ENCODE assay signal across 9 cellular contexts in genomic region chr3:36944012-36944640, GRCh38. TPM values are rescaled to one million over a fixed set of nuclear protein-coding genes. Genes with fewer than 3 reads are reported as not detected.
DNase-seq lines count a peak whose midpoint lies in the region; ATAC-seq and TF ChIP-seq lines count a peak whose summit lies in the region.
"Had no signal": no experiment of that assay in that cellular context is flagged by ENCODE, and none has a peak within 500 bp of the region (broad histone marks: within the 10 kb centered on the region; RNA-seq: fewer than 3 reads in every experiment).

No MANE protein-coding gene starts in this region.

- H3K4me1 ChIP-seq in OCI-LY7 (ENCODE audit: insufficient read depth, low read length, poor library complexity, severe bottlenecking) (peaks cover 11% of the 10 kb centered on the region), right cardiac atrium (ENCODE audit: control insufficient read depth, insufficient read depth, low read length) (no peaks in the 10 kb centered on the region)

- no peaks in the 10 kb centered on the region for H4K20me1 ChIP-seq in OCI-LY7 (ENCODE audit: insufficient read depth, low read length)

- peaks cover 17% of the 10 kb centered on the region for H3K4me1 Mint-ChIP-seq in progenitor cell of endocrine pancreas (ENCODE audit: low read depth)

- H3K4me3 ChIP-seq in OCI-LY7 (ENCODE audit: low read depth, low read length, poor library complexity, severe bottlenecking) = peak overlapping the region; percentile 70
- peak overlapping the region; percentile 80 for H3K4me3 ChIP-seq in right cardiac atrium (ENCODE audit: low read length)

- H3K27ac ChIP-seq in OCI-LY7 (ENCODE audit: low read depth, low read length, poor library complexity, severe bottlenecking) (peak overlapping the region; percentile 10), right cardiac atrium (ENCODE audit: low read length) (peak overlapping the region; percentile 22)
- H3K27ac ChIP-seq: KMS-11 had no signal

- peaks cover 21% of the 10 kb centered on the region for H3K9me3 ChIP-seq in OCI-LY7 (ENCODE audit: low read length)
- H3K9me3 ChIP-seq in right cardiac atrium (ENCODE audit: control insufficient read depth, low read length) = no peaks in the 10 kb centered on the region

- no peaks in the 10 kb centered on the region for H3K27me3 ChIP-seq in right cardiac atrium (ENCODE audit: control insufficient read depth, insufficient read depth)

- H3K36me3 ChIP-seq in OCI-LY7 (ENCODE audit: insufficient read depth, low read length) = no peaks in the 10 kb centered on the region

- CTCF ChIA-PET in OCI-LY7 (lab: Charles Lee; ENCODE audit: unreplicated experiment) = interaction anchor here (2.0 kb wide), 1 partner anchor 38 kb away, joined by 4 read pairs; no protein-coding TSS in a partner anchor

- H3K27me3 Mint-ChIP-seq in progenitor cell of endocrine pancreas = peaks cover 13% of the 10 kb centered on the region

- no TSS peak for BruUV-seq in OCI-LY7 (replicated peaks; lab: Mats Ljungman, UMichigan)

- H2AFZ ChIP-seq in OCI-LY7 (ENCODE audit: low read length) = peak overlapping the region; percentile 78

- H3K4me2 ChIP-seq in OCI-LY7 (ENCODE audit: low read length) = peak overlapping the region; percentile 80
- H3K4me2 ChIP-seq: KMS-11 had no signal

- H3K36me3 Mint-ChIP-seq in progenitor cell of endocrine pancreas (ENCODE audit: insufficient read depth) = peaks cover 8% of the 10 kb centered on the region

- peak overlapping the region; percentile 77 for H3K4me3 Mint-ChIP-seq in progenitor cell of endocrine pancreas (ENCODE audit: low read depth)

- WGBS in right cardiac atrium = under 1% methylated on average over 56 of the region's 56 CpGs

- peak; percentile 75 for DNase-seq in AG08395 (ENCODE audit: low spot score)
- peak; percentile 62 for DNase-seq in OCI-LY7 (ENCODE audit: low spot score)
- peak in 52 of 58 donors; percentile 11 to 78 (median 39) for DNase-seq in anterior cingulate cortex (lab: John Stamatoyannopoulos, UW)
- peak; percentile 76 to 85 (median 84) for DNase-seq in right cardiac atrium
- peak; percentile 30 for DNase-seq in progenitor cell of endocrine pancreas (ENCODE audit: low spot score, unreplicated experiment)
- DNase-seq in NCI-H774 (lab: John Stamatoyannopoulos, UW) = no peak

- peaks cover 12% of the 10 kb centered on the region for H3K9me3 Mint-ChIP-seq in progenitor cell of endocrine pancreas (ENCODE audit: low read depth)

- POLR2A ChIA-PET in OCI-LY7 (lab: Charles Lee) = interaction anchor here (0.6 to 3.6 kb wide), 14 partner anchors 9 to 77 kb away, joined by 3 to 20 read pairs (median 4); partner anchors contain the start of gene EPM2AIP1

- H3K79me2 ChIP-seq in OCI-LY7 (ENCODE audit: insufficient read depth, low read depth, low read length) = no peaks in the 10 kb centered on the region

- no peak for TF ChIP-seq CTCF in OCI-LY7 (conservative IDR thresholded peaks at IDR 0.05; ENCODE audit: low read length)
- no peak for TF ChIP-seq CTCF in progenitor cell of endocrine pancreas (IDR thresholded peaks at IDR 0.05; ENCODE audit: unreplicated experiment)

- H3K9me2 ChIP-seq in OCI-LY7 (ENCODE audit: insufficient read depth, low read length) = no peaks in the 10 kb centered on the region

- intact Hi-C loops in OCI-LY7 (cut with micrococcal nuclease; ENCODE audit: unreplicated experiment) (loop anchor here (1.0 kb wide), 2 partner anchors 21 to 32 kb away; no protein-coding TSS in a partner anchor), right cardiac atrium (cut with DNase I) (no loop called here)

- H3K27ac Mint-ChIP-seq in progenitor cell of endocrine pancreas = peak overlapping the region; percentile 77

- ATAC-seq in GM18520 (IDR thresholded peaks at IDR 0.05; ENCODE audit: unreplicated experiment) = peak; percentile 22
- ATAC-seq in HG03060 (IDR thresholded peaks at IDR 0.05; ENCODE audit: low read depth, unreplicated experiment) = peak; percentile 18
- peak; percentile 82 to 85 for ATAC-seq in right cardiac atrium

RNA-seq across cellular contexts. Expression of gene TRANK1, which starts 0.7 kb away (rescaled TPM):
- total RNA-seq in OCI-LY7 (2014; rRNA removed; shearing (Covaris generic)) = 29.1 and 34.9 TPM in 2 replicates
- total RNA-seq in OCI-LY7 (2022) = 57.1 and 66.3 TPM in 2 replicates
- total RNA-seq in right cardiac atrium = 10 to 100 TPM in 3 of 4 donors, 1 to 10 TPM in 1; 7.9 to 13.2 (median 12.0) TPM
- 4.6 TPM for polyA plus RNA-seq in right cardiac atrium
- total RNA-seq in progenitor cell of endocrine pancreas = 16.4 and 17.1 TPM in 2 replicates

RNA-seq across cellular contexts. Expression of gene EPM2AIP1, which starts 48.8 kb away (rescaled TPM):
- total RNA-seq in OCI-LY7 (2014; rRNA removed; shearing (Covaris generic)) = 35.7 and 40.7 TPM in 2 replicates
- total RNA-seq in OCI-LY7 (2022) = 31.7 and 39.1 TPM in 2 replicates
- total RNA-seq in right cardiac atrium = 10 to 100 TPM; 19.7 to 23.0 (median 21.8) TPM
- polyA plus RNA-seq in right cardiac atrium = 11.0 TPM
- total RNA-seq in progenitor cell of endocrine pancreas = 29.7 and 30.4 TPM in 2 replicates

RNA-seq across cellular contexts. Expression of gene MLH1, which starts 49.2 kb away (rescaled TPM):
- 94.2 and 124 TPM in 2 replicates for total RNA-seq in OCI-LY7 (2014; rRNA removed; shearing (Covaris generic))
- total RNA-seq in OCI-LY7 (2022) (96.5 and 102 TPM in 2 replicates), right cardiac atrium (10 to 100 TPM; 33.0 to 38.9 (median 37.1) TPM), progenitor cell of endocrine pancreas (43.8 and 46.9 TPM in 2 replicates)
- 27.8 TPM for polyA plus RNA-seq in right cardiac atrium

Comparison
In these comparisons a context has a peak if more than half of its experiments do, and no peak if none do; other contexts are left out.
1. ATAC-seq: peak in every context shown above with its lines; median percentile 84 in right cardiac atrium; 22 in GM18520; 18 in HG03060.